In the genomic region with DNA sequence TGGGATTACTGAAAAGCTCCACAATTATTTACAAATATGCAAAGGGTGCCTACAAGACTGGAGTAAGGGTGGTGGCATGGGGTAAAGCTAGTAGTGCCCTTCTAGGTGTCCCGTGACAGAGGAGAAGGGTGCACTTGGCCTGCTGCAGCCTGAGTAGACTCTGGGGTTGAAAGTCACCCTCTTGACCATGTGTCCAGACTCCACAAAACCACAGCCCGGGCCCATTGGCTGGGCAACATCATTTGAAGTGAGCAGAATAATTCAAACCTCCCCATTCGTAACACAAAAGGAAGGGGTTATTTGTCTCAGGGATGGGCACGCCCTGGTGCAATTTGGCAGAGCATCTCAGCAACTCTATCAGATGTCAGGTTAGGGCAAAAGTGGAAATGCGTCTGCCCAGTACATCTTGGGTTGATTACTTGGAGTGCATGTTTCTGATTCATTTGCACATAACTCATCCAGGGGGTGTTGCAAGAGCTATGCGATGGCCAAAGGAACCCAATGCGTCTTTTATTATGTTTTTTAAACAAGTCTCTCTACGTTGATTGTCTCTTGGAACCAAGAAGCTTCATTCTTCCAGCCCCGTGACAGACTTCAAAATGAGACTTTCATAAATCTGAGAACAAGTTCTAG, we compare ENCODE assay signal across 13 cellular contexts.
"Had no signal": no experiment of that assay in that cellular context is flagged by ENCODE, and none has a peak within 500 bp of the region (broad histone marks: within the 10 kb centered on the region; RNA-seq: fewer than 3 reads in every experiment).

No MANE protein-coding gene starts in this region.

- H3K27ac Mint-ChIP-seq: activated CD4-positive, alpha-beta memory T cell treated with anti-CD3 and anti-CD28 coated beads for 36 hours; activated naive CD8-positive, alpha-beta T cell treated with anti-CD3 and anti-CD28 coated beads, Interleukin-2, amount 10 ng/mL, durations not matched to agents 7 days and 5 days; activated T-cell treated with anti-CD3 and anti-CD28 coated beads, Interleukin-2, amount 50 U/mL, for 72 hours; immature natural killer cell; naive thymus-derived CD4-positive, alpha-beta T cell had no signal

- H3K36me3 ChIP-seq: cardiac muscle cell, neutrophil, upper lobe of left lung had no signal

- H3K36me3 Mint-ChIP-seq: immature natural killer cell had no signal

- H3K9me3 ChIP-seq: neutrophil, upper lobe of left lung had no signal

- ATAC-seq: activated T-cell treated with anti-CD3 and anti-CD28 coated beads, Interleukin-2, amount 50 U/mL, for 72 hours; naive thymus-derived CD4-positive, alpha-beta T cell had no signal

- H3K27me3 ChIP-seq: cardiac muscle cell, upper lobe of left lung had no signal

- H3K4me3 Mint-ChIP-seq: activated CD4-positive, alpha-beta memory T cell treated with anti-CD3 and anti-CD28 coated beads for 36 hours; activated naive CD8-positive, alpha-beta T cell treated with anti-CD3 and anti-CD28 coated beads, Interleukin-2, amount 10 ng/mL, durations not matched to agents 7 days and 5 days; activated T-cell treated with anti-CD3 and anti-CD28 coated beads, Interleukin-2, amount 50 U/mL, for 72 hours; immature natural killer cell; naive thymus-derived CD4-positive, alpha-beta T cell had no signal

- H3K4me1 Mint-ChIP-seq: activated naive CD8-positive, alpha-beta T cell treated with anti-CD3 and anti-CD28 coated beads, Interleukin-2, amount 10 ng/mL, durations not matched to agents 7 days and 5 days; immature natural killer cell; naive thymus-derived CD4-positive, alpha-beta T cell had no signal

- H3K27me3 Mint-ChIP-seq: activated CD4-positive, alpha-beta memory T cell treated with anti-CD3 and anti-CD28 coated beads for 36 hours; activated naive CD8-positive, alpha-beta T cell treated with anti-CD3 and anti-CD28 coated beads, Interleukin-2, amount 10 ng/mL, durations not matched to agents 7 days and 5 days; naive thymus-derived CD4-positive, alpha-beta T cell had no signal

- H3K9me3 Mint-ChIP-seq: activated CD4-positive, alpha-beta memory T cell treated with anti-CD3 and anti-CD28 coated beads for 36 hours; activated naive CD8-positive, alpha-beta T cell treated with anti-CD3 and anti-CD28 coated beads, Interleukin-2, amount 10 ng/mL, durations not matched to agents 7 days and 5 days; activated T-cell treated with anti-CD3 and anti-CD28 coated beads, Interleukin-2, amount 50 U/mL, for 72 hours had no signal

- H3K4me3 ChIP-seq: cardiac muscle cell, lung, upper lobe of left lung had no signal

- DNase-seq: activated CD4-positive, alpha-beta memory T cell treated with anti-CD3 and anti-CD28 coated beads for 36 hours; activated CD8-positive, alpha-beta memory T cell treated with anti-CD3 and anti-CD28 coated beads, Interleukin-2, amount 50 U/mL, for 4 hours; activated gamma-delta T cell treated with Interleukin-2 at 50 U/mL for 16 hours; activated naive CD8-positive, alpha-beta T cell treated with anti-CD3 and anti-CD28 coated beads, Interleukin-2, amount 10 ng/mL, durations not matched to agents 7 days and 5 days; activated T-cell treated with anti-CD3 and anti-CD28 coated beads, Interleukin-2, amount 50 U/mL, for 72 hours; glutamatergic neuron; immature natural killer cell; naive thymus-derived CD4-positive, alpha-beta T cell; small intestine; upper lobe of left lung had no signal
